ENCODE assay signal across 23 cellular contexts in the genomic region with DNA sequence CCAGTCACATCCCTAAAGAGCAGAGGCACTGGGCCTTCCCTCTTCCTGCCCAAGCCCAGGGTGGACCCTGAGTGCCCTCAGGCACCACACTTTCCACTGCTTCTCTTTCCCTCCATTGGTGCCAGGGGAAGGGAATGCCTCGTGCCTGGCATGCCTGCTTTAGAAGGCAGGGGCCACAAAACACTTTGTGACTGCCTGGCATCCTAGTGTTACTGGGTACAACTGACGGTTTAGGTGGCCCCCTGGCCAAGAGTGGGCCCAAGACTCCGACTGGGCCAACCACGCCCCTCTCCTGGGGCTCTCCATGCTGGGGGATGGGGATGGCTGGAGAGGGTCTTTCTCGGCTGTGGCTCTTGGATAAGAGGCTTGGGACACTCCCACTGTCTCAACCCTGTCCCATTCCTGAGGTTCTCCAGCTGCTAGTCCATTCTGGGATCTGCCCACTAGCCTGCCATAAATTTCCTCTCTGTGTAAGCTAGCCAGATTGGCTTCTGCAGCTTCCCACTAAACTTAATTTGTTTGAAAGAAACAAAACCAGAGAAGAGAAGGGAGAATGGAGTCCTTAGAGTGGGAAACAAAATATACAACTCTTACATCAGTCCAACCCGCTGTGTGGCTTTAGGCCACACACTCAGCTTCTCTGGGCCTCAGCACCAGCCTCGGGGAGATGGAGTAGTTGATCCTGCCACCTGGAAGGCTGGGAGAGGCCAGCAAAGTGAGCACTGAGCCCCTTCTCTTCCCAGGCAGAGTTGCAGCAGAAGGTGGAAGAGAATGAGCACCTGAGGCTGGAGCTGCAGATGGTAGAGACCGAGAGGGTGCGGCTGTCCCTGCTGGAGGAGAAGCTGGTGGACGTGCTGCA. TPM values are rescaled to one million over a fixed set of nuclear protein-coding genes. Genes with fewer than 3 reads are reported as not detected.
"Had no signal": no experiment of that assay in that cellular context is flagged by ENCODE, and none has a peak within 500 bp of the region (broad histone marks: within the 10 kb centered on the region; RNA-seq: fewer than 3 reads in every experiment).

No MANE protein-coding gene starts in this region.

- H3K9me3 ChIP-seq: esophagus squamous epithelium, tibial nerve, uterus had no signal

- H3K4me3 Mint-ChIP-seq: activated B cell treated with CpG ODN at 0.5 μM for 24 hours; activated naive CD8-positive, alpha-beta T cell; activated T-cell treated with anti-CD3 and anti-CD28 coated beads, Interleukin-2, amount 50 U/mL, for 4 hours; immature natural killer cell; memory B cell; natural killer cell treated with Interleukin-12 subunit alpha and Interleukin-12 subunit beta and Interleukin-15 and Interleukin-18, amount 100 ng/mL, for 72 hours; stimulated activated naive CD8-positive, alpha-beta T cell treated with anti-CD3 and anti-CD28 coated beads, Interleukin-15, Interleukin-2, amounts not matched to agents 100 ng/mL and 50 ng/mL, for 24 hours had no signal

- H3K9me3 Mint-ChIP-seq: activated B cell treated with CpG ODN at 0.5 μM for 24 hours; activated T-cell treated with anti-CD3 and anti-CD28 coated beads, Interleukin-2, amount 50 U/mL, for 4 hours; immature natural killer cell; memory B cell; natural killer cell treated with Interleukin-12 subunit alpha and Interleukin-12 subunit beta and Interleukin-15 and Interleukin-18, amount 100 ng/mL, for 72 hours; stimulated activated naive CD8-positive, alpha-beta T cell treated with anti-CD3 and anti-CD28 coated beads, Interleukin-15, Interleukin-2, amounts not matched to agents 100 ng/mL and 50 ng/mL, for 24 hours had no signal

- H3K27ac ChIP-seq: cardiac muscle cell, esophagus squamous epithelium, tibial nerve, uterus had no signal

- H3K27me3 Mint-ChIP-seq: activated naive CD8-positive, alpha-beta T cell; natural killer cell treated with Interleukin-12 subunit alpha and Interleukin-12 subunit beta and Interleukin-15 and Interleukin-18, amount 100 ng/mL, for 72 hours had no signal

- H3K36me3 Mint-ChIP-seq: activated naive CD8-positive, alpha-beta T cell; immature natural killer cell; memory B cell; natural killer cell treated with Interleukin-12 subunit alpha and Interleukin-12 subunit beta and Interleukin-15 and Interleukin-18, amount 100 ng/mL, for 72 hours had no signal

- ATAC-seq: activated T-cell treated with anti-CD3 and anti-CD28 coated beads, Interleukin-2, amount 50 U/mL, for 4 hours; natural killer cell treated with Interleukin-12 subunit alpha and Interleukin-12 subunit beta and Interleukin-15 and Interleukin-18, amount 100 ng/mL, for 72 hours had no signal

- DNase-seq: activated B cell treated with CpG ODN at 0.5 μM for 24 hours; activated CD4-positive, alpha-beta T cell treated with anti-CD3 and anti-CD28 coated beads for 4 hours; activated CD8-positive, alpha-beta memory T cell treated with anti-CD3 and anti-CD28 coated beads, Interleukin-2, amount 50 U/mL, for 4 hours; activated gamma-delta T cell; activated T-cell treated with anti-CD3 and anti-CD28 coated beads, Interleukin-2, amount 50 U/mL, for 4 hours; amygdala; dermis blood vessel endothelial cell; effector memory CD4-positive, alpha-beta T cell; esophagus squamous epithelium; immature natural killer cell; nucleus accumbens; retina; T-helper 9 cell; uterus had no signal

- H3K27me3 ChIP-seq: cardiac muscle cell, uterus had no signal

- H3K27ac Mint-ChIP-seq: activated B cell treated with CpG ODN at 0.5 μM for 24 hours; activated naive CD8-positive, alpha-beta T cell; immature natural killer cell; memory B cell; natural killer cell treated with Interleukin-12 subunit alpha and Interleukin-12 subunit beta and Interleukin-15 and Interleukin-18, amount 100 ng/mL, for 72 hours; stimulated activated naive CD8-positive, alpha-beta T cell treated with anti-CD3 and anti-CD28 coated beads, Interleukin-15, Interleukin-2, amounts not matched to agents 100 ng/mL and 50 ng/mL, for 24 hours had no signal

- H3K4me3 ChIP-seq: cardiac muscle cell, esophagus squamous epithelium, tibial nerve, uterus had no signal

- H3K4me1 ChIP-seq: esophagus squamous epithelium, tibial nerve, uterus had no signal

- H3K4me1 Mint-ChIP-seq: activated B cell treated with CpG ODN at 0.5 μM for 24 hours, immature natural killer cell had no signal

RNA-seq across cellular contexts. Expression of gene GP9, which starts 24.1 kb away (rescaled TPM):
- total RNA-seq: activated B cell treated with CpG ODN at 0.5 μM for 24 hours; activated T-cell treated with anti-CD3 and anti-CD28 coated beads, Interleukin-2, amount 50 U/mL, for 4 hours; cardiac muscle cell; chondrocyte; dermis blood vessel endothelial cell; esophagus squamous epithelium; mucosa of gallbladder; skeletal muscle tissue; tibial nerve had no signal
- polyA plus RNA-seq: cardiac muscle cell had no signal

RNA-seq across cellular contexts. Expression of gene EFCC1, which starts 35.4 kb away (rescaled TPM):
- total RNA-seq: activated B cell treated with CpG ODN at 0.5 μM for 24 hours, cardiac muscle cell, chondrocyte had no signal

RNA-seq across cellular contexts. Expression of gene CFAP92, which starts 42.6 kb away (rescaled TPM):
- total RNA-seq: activated B cell treated with CpG ODN at 0.5 μM for 24 hours, chondrocyte had no signal
- polyA plus RNA-seq: immature natural killer cell had no signal
